ENCODE assay signal across 7 cellular contexts in the genomic region with DNA sequence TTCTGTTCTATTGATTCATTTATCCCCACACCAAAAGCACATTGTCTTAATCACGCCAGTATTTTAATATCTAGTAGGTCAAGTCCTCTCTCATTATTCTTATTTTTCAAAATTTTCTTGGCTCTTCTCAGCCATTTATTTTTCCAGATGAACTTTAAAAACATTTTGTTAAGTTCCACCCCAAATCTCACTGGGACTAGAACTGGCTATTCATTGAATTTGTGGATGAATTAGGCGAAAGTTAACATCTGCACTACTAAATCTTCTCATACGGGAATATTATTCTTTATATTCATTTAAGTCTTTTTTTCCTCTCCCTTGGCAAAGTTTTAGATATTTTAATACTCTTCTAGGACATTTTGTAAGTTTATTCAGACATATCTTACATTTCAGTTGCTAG.
"Had no signal": no experiment of that assay in that cellular context is flagged by ENCODE, and none has a peak within 500 bp of the region (broad histone marks: within the 10 kb centered on the region; RNA-seq: fewer than 3 reads in every experiment).

No MANE protein-coding gene starts in this region.

- H3K4me3 ChIP-seq: GM23338 had no signal

- FAIRE-seq: H1, H54, HTR-8/SVneo had no signal

- ATAC-seq: GM23338 had no signal

- DNase-seq: H9, HCEC 1CT, IMR-90 had no signal
